ENCODE assay signal across 1 cellular context in genomic region chr20:38434770-38435554, GRCh38.
A peak's percentile ranks its signal among the peaks of the same experiment; 100 is the strongest.
TF ChIP-seq lines count a peak whose summit lies in the region.

Gene SNHG17, minus strand, starts transcription at chr20:38435328.

TF ChIP-seq in K562, 482 proteins besides CTCF, POLR2A, EP300 and RAD21 (continued from another document and continues in another):
- TF ChIP-seq MGA (IDR thresholded peaks at IDR 0.05) (peak; percentile 92), MED1 (CRISPR knock-in tag; IDR thresholded peaks at IDR 0.05; ENCODE audit: borderline replicate concordance) (peak; percentile 76; the same call in 1 of the 2 replicates), KDM5B (IDR thresholded peaks at IDR 0.05; ENCODE audit: insufficient replicate concordance, low read depth, low read length) (peak; percentile 98), ZNF143 (CRISPR knock-in tag; IDR thresholded peaks at IDR 0.05) (peak; percentile 33; the same call in 1 of the 2 replicates), NFE2 (IDR thresholded peaks at IDR 0.05; ENCODE audit: low read depth) (peak; percentile 54), FOXJ3 (CRISPR knock-in tag; IDR thresholded peaks at IDR 0.05) (no peak), MCM3 (IDR thresholded peaks at IDR 0.05) (no peak), ZNF239 (CRISPR knock-in tag; IDR thresholded peaks at IDR 0.05) (no peak; the same call in 1 of the 2 replicates), ZNF282 (CRISPR knock-in tag; IDR thresholded peaks at IDR 0.05) (0 out of 2 replicates have a peak, but pooled peaks have one; percentile 39), LEF1 (IDR thresholded peaks at IDR 0.05) (peak; percentile 60), ZNF77 (CRISPR knock-in tag; IDR thresholded peaks at IDR 0.05) (no peak)
- TF ChIP-seq, protein P1, sequence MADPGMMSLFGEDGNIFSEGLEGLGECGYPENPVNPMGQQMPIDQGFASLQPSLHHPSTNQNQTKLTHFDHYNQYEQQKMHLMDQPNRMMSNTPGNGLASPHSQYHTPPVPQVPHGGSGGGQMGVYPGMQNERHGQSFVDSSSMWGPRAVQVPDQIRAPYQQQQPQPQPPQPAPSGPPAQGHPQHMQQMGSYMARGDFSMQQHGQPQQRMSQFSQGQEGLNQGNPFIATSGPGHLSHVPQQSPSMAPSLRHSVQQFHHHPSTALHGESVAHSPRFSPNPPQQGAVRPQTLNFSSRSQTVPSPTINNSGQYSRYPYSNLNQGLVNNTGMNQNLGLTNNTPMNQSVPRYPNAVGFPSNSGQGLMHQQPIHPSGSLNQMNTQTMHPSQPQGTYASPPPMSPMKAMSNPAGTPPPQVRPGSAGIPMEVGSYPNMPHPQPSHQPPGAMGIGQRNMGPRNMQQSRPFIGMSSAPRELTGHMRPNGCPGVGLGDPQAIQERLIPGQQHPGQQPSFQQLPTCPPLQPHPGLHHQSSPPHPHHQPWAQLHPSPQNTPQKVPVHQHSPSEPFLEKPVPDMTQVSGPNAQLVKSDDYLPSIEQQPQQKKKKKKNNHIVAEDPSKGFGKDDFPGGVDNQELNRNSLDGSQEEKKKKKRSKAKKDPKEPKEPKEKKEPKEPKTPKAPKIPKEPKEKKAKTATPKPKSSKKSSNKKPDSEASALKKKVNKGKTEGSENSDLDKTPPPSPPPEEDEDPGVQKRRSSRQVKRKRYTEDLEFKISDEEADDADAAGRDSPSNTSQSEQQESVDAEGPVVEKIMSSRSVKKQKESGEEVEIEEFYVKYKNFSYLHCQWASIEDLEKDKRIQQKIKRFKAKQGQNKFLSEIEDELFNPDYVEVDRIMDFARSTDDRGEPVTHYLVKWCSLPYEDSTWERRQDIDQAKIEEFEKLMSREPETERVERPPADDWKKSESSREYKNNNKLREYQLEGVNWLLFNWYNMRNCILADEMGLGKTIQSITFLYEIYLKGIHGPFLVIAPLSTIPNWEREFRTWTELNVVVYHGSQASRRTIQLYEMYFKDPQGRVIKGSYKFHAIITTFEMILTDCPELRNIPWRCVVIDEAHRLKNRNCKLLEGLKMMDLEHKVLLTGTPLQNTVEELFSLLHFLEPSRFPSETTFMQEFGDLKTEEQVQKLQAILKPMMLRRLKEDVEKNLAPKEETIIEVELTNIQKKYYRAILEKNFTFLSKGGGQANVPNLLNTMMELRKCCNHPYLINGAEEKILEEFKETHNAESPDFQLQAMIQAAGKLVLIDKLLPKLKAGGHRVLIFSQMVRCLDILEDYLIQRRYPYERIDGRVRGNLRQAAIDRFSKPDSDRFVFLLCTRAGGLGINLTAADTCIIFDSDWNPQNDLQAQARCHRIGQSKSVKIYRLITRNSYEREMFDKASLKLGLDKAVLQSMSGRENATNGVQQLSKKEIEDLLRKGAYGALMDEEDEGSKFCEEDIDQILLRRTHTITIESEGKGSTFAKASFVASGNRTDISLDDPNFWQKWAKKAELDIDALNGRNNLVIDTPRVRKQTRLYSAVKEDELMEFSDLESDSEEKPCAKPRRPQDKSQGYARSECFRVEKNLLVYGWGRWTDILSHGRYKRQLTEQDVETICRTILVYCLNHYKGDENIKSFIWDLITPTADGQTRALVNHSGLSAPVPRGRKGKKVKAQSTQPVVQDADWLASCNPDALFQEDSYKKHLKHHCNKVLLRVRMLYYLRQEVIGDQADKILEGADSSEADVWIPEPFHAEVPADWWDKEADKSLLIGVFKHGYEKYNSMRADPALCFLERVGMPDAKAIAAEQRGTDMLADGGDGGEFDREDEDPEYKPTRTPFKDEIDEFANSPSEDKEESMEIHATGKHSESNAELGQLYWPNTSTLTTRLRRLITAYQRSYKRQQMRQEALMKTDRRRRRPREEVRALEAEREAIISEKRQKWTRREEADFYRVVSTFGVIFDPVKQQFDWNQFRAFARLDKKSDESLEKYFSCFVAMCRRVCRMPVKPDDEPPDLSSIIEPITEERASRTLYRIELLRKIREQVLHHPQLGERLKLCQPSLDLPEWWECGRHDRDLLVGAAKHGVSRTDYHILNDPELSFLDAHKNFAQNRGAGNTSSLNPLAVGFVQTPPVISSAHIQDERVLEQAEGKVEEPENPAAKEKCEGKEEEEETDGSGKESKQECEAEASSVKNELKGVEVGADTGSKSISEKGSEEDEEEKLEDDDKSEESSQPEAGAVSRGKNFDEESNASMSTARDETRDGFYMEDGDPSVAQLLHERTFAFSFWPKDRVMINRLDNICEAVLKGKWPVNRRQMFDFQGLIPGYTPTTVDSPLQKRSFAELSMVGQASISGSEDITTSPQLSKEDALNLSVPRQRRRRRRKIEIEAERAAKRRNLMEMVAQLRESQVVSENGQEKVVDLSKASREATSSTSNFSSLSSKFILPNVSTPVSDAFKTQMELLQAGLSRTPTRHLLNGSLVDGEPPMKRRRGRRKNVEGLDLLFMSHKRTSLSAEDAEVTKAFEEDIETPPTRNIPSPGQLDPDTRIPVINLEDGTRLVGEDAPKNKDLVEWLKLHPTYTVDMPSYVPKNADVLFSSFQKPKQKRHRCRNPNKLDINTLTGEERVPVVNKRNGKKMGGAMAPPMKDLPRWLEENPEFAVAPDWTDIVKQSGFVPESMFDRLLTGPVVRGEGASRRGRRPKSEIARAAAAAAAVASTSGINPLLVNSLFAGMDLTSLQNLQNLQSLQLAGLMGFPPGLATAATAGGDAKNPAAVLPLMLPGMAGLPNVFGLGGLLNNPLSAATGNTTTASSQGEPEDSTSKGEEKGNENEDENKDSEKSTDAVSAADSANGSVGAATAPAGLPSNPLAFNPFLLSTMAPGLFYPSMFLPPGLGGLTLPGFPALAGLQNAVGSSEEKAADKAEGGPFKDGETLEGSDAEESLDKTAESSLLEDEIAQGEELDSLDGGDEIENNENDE (IDR thresholded peaks at IDR 0.05; ENCODE audit: low read depth, low read length), result no peak
- TF ChIP-seq, protein P2, sequence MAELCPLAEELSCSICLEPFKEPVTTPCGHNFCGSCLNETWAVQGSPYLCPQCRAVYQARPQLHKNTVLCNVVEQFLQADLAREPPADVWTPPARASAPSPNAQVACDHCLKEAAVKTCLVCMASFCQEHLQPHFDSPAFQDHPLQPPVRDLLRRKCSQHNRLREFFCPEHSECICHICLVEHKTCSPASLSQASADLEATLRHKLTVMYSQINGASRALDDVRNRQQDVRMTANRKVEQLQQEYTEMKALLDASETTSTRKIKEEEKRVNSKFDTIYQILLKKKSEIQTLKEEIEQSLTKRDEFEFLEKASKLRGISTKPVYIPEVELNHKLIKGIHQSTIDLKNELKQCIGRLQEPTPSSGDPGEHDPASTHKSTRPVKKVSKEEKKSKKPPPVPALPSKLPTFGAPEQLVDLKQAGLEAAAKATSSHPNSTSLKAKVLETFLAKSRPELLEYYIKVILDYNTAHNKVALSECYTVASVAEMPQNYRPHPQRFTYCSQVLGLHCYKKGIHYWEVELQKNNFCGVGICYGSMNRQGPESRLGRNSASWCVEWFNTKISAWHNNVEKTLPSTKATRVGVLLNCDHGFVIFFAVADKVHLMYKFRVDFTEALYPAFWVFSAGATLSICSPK (IDR thresholded peaks at IDR 0.05; ENCODE audit: borderline replicate concordance), result no peak; the same call in 1 of the 2 replicates
- TF ChIP-seq, protein P3, sequence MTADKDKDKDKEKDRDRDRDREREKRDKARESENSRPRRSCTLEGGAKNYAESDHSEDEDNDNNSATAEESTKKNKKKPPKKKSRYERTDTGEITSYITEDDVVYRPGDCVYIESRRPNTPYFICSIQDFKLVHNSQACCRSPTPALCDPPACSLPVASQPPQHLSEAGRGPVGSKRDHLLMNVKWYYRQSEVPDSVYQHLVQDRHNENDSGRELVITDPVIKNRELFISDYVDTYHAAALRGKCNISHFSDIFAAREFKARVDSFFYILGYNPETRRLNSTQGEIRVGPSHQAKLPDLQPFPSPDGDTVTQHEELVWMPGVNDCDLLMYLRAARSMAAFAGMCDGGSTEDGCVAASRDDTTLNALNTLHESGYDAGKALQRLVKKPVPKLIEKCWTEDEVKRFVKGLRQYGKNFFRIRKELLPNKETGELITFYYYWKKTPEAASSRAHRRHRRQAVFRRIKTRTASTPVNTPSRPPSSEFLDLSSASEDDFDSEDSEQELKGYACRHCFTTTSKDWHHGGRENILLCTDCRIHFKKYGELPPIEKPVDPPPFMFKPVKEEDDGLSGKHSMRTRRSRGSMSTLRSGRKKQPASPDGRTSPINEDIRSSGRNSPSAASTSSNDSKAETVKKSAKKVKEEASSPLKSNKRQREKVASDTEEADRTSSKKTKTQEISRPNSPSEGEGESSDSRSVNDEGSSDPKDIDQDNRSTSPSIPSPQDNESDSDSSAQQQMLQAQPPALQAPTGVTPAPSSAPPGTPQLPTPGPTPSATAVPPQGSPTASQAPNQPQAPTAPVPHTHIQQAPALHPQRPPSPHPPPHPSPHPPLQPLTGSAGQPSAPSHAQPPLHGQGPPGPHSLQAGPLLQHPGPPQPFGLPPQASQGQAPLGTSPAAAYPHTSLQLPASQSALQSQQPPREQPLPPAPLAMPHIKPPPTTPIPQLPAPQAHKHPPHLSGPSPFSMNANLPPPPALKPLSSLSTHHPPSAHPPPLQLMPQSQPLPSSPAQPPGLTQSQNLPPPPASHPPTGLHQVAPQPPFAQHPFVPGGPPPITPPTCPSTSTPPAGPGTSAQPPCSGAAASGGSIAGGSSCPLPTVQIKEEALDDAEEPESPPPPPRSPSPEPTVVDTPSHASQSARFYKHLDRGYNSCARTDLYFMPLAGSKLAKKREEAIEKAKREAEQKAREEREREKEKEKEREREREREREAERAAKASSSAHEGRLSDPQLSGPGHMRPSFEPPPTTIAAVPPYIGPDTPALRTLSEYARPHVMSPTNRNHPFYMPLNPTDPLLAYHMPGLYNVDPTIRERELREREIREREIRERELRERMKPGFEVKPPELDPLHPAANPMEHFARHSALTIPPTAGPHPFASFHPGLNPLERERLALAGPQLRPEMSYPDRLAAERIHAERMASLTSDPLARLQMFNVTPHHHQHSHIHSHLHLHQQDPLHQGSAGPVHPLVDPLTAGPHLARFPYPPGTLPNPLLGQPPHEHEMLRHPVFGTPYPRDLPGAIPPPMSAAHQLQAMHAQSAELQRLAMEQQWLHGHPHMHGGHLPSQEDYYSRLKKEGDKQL (CRISPR knock-in tag; IDR thresholded peaks at IDR 0.05; ENCODE audit: borderline replicate concordance), result no peak
